ENCODE assay signal across 15 cellular contexts in genomic region chr19:11031421-11032070, GRCh38.
"Had no signal": no experiment of that assay in that cellular context is flagged by ENCODE, and none has a peak within 500 bp of the region (broad histone marks: within the 10 kb centered on the region; RNA-seq: fewer than 3 reads in every experiment).

No MANE protein-coding gene starts in this region.

- H3K27ac Mint-ChIP-seq: activated B cell treated with CpG ODN at 0.5 μM for 24 hours; activated CD4-positive, alpha-beta T cell treated with anti-CD3 and anti-CD28 coated beads, Interleukin-2, amount 10 ng/mL, durations not matched to agents 24 days and 14 days had no signal

- H3K27me3 ChIP-seq: body of pancreas, gastroesophageal sphincter, stomach had no signal

- H3K9me3 Mint-ChIP-seq: activated B cell treated with CpG ODN at 0.5 μM for 24 hours; activated CD4-positive, alpha-beta T cell treated with anti-CD3 and anti-CD28 coated beads, Interleukin-2, amount 10 ng/mL, durations not matched to agents 24 days and 14 days; activated naive CD4-positive, alpha-beta T cell treated with anti-CD3 and anti-CD28 coated beads, Interleukin-2, amount 50 U/mL, for 72 hours had no signal

- H3K4me1 ChIP-seq: body of pancreas had no signal

- DNase-seq: activated B cell treated with CpG ODN at 0.5 μM for 24 hours; activated CD4-positive, alpha-beta T cell treated with anti-CD3 and anti-CD28 coated beads, Interleukin-2, amount 10 ng/mL, durations not matched to agents 24 days and 14 days; activated effector memory CD4-positive, alpha-beta T cell treated with Interleukin-2 at 50 U/mL for 16 hours; amniotic stem cell; body of pancreas; central memory CD4-positive, alpha-beta T cell; cortex of kidney; effector memory CD4-positive, alpha-beta T cell; kidney glomerular epithelial cell; small intestine; stomach had no signal

- H3K27me3 Mint-ChIP-seq: activated B cell treated with CpG ODN at 0.5 μM for 24 hours; activated CD4-positive, alpha-beta T cell treated with anti-CD3 and anti-CD28 coated beads, Interleukin-2, amount 10 ng/mL, durations not matched to agents 24 days and 14 days had no signal

- ATAC-seq: activated naive CD4-positive, alpha-beta T cell treated with anti-CD3 and anti-CD28 coated beads, Interleukin-2, amount 50 U/mL, for 72 hours; body of pancreas; gastroesophageal sphincter had no signal

- H3K4me3 ChIP-seq: body of pancreas, gastroesophageal sphincter, stomach, thoracic aorta had no signal

- H3K4me3 Mint-ChIP-seq: activated B cell treated with CpG ODN at 0.5 μM for 24 hours; activated CD4-positive, alpha-beta T cell treated with anti-CD3 and anti-CD28 coated beads, Interleukin-2, amount 10 ng/mL, durations not matched to agents 24 days and 14 days had no signal

- H3K27ac ChIP-seq: body of pancreas, epithelial cell of prostate, gastroesophageal sphincter, stomach, thoracic aorta had no signal

- H3K9me3 ChIP-seq: body of pancreas, gastroesophageal sphincter, stomach, thoracic aorta had no signal
